In genomic region chr10:59900044-59900727, GRCh38 we compare ENCODE assay signal across 1 cellular context.
TF ChIP-seq lines count a peak whose summit lies in the region.

No MANE protein-coding gene starts in this region.

TF ChIP-seq in H1, 55 proteins besides CTCF, POLR2A, EP300 and RAD21:
- TF ChIP-seq SIX5 (IDR thresholded peaks at IDR 0.05; ENCODE audit: low read depth, low read length): no peak
- no peak for TF ChIP-seq CBX8 (IDR thresholded peaks at IDR 0.05; ENCODE audit: borderline replicate concordance, low read depth, low read length)
- TF ChIP-seq RNF2 (IDR thresholded peaks at IDR 0.05; ENCODE audit: borderline replicate concordance, low read depth, low read length, missing control alignments, poor library complexity, severe bottlenecking): no peak
- TF ChIP-seq TEAD4 (IDR thresholded peaks at IDR 0.05; ENCODE audit: low read depth, low read length): 0 out of 2 replicates have a peak, but pooled peaks have one; percentile 7
